Comparison of ENCODE assay signal across 8 cellular contexts in genomic region chr19:42219812-42220750, GRCh38. TPM values are rescaled to one million over a fixed set of nuclear protein-coding genes. Genes with fewer than 3 reads are reported as not detected.
A peak's percentile ranks its signal among the peaks of the same experiment; 100 is the strongest.
DNase-seq lines count a peak whose midpoint lies in the region; ATAC-seq, FAIRE-seq and TF ChIP-seq lines count a peak whose summit lies in the region.

Gene ZNF526 (plus strand): TSS chr19:42220312. CDS start chr19:42224404, 4,092 bp downstream.

- peaks cover 11% of the 10 kb centered on the region in 2 donors for H3K36me3 ChIP-seq in ascending aorta
- no peaks in the 10 kb centered on the region for H3K36me3 ChIP-seq in uterus

- WGBS in right cardiac atrium: under 1% methylated on average over 53 of the region's 53 CpGs

- FAIRE-seq in GM18507 (lab: Jason Lieb, UNC): peak; percentile 97

- peaks cover 36% of the 10 kb centered on the region for H3K36me3 Mint-ChIP-seq in T-helper 2 cell treated with Interferon-gamma antibody and Interleukin-4, amounts not matched to agents 5 μg/mL and 100 μg/mL, for 36 hours (ENCODE audit: low read depth)

- peak within 1 kb of the TSS; percentile 100 for H3K4me3 Mint-ChIP-seq in T-helper 2 cell treated with Interferon-gamma antibody and Interleukin-4, amounts not matched to agents 5 μg/mL and 100 μg/mL, for 36 hours

- H3K4me1 ChIP-seq in ascending aorta (peaks cover 0 to 34% of the 10 kb centered on the region in 2 donors), right cardiac atrium (ENCODE audit: control insufficient read depth, insufficient read depth, low read length) (peaks cover 11% of the 10 kb centered on the region), uterus (peaks cover 0 to 9% of the 10 kb centered on the region in 2 donors)

- ATAC-seq in HG02973 (IDR thresholded peaks at IDR 0.05; ENCODE audit: unreplicated experiment) (peak; percentile 51), right cardiac atrium (peak; percentile 94 to 95)

- peak; percentile 76 to 78 for TF ChIP-seq POLR2A in uterus (IDR thresholded peaks at IDR 0.05)

- H3K27ac Mint-ChIP-seq in T-helper 2 cell treated with Interferon-gamma antibody and Interleukin-4, amounts not matched to agents 5 μg/mL and 100 μg/mL, for 36 hours: peak within 1 kb of the TSS; percentile 98

- H3K4me3 ChIP-seq in ascending aorta: peak within 1 kb of the TSS; percentile 61 to 93
- peak within 1 kb of the TSS; percentile 48 for H3K4me3 ChIP-seq in right cardiac atrium (ENCODE audit: low read length)
- peak within 1 kb of the TSS; percentile 59 to 98 for H3K4me3 ChIP-seq in uterus

- H3K9me3 Mint-ChIP-seq in T-helper 2 cell treated with Interferon-gamma antibody and Interleukin-4, amounts not matched to agents 5 μg/mL and 100 μg/mL, for 36 hours: no peaks in the 10 kb centered on the region

- H3K4me1 Mint-ChIP-seq in T-helper 2 cell treated with Interferon-gamma antibody and Interleukin-4, amounts not matched to agents 5 μg/mL and 100 μg/mL, for 36 hours (ENCODE audit: low read depth): peaks cover 40% of the 10 kb centered on the region

- no peaks in the 10 kb centered on the region for H3K27me3 ChIP-seq in ascending aorta
- H3K27me3 ChIP-seq in right cardiac atrium (ENCODE audit: control insufficient read depth, insufficient read depth): no peaks in the 10 kb centered on the region
- no peaks in the 10 kb centered on the region for H3K27me3 ChIP-seq in uterus

- TF ChIP-seq CTCF in ascending aorta (IDR thresholded peaks at IDR 0.05) (no peak), uterus (IDR thresholded peaks at IDR 0.05) (peak in 2 of 4 experiments; percentile 3 to 18)

- DNase-seq in GM18507 (ENCODE audit: extremely low spot score, insufficient read length, low read depth) (peak; percentile 99), NCI-H2029 (lab: John Stamatoyannopoulos, UW) (peak; percentile 96), ascending aorta (ENCODE audit: low spot score in 2 of 2) (peak; percentile 94 to 98), right cardiac atrium (peak; percentile 98 to 99 (median 99)), pulmonary artery endothelial cell (ENCODE audit: low read depth, low spot score) (peak; percentile 87), uterus (peak; percentile 96 to 98)
- peak; percentile 98 for DNase-seq in T-helper 2 cell treated with Interferon-gamma antibody and Interleukin-4, amounts not matched to agents 5 μg/mL and 100 μg/mL, for 36 hours (ENCODE audit: low spot score)

- H3K27me3 Mint-ChIP-seq in T-helper 2 cell treated with Interferon-gamma antibody and Interleukin-4, amounts not matched to agents 5 μg/mL and 100 μg/mL, for 36 hours (ENCODE audit: low read depth): peaks cover 2% of the 10 kb centered on the region

- intact Hi-C loops in ascending aorta (cut with DNase I): loop anchor here (1.0 to 5.0 kb wide), 4 partner anchors 22 to 338 kb away; partner anchors contain the start of genes ARHGEF1, GSK3A and ZNF574
- intact Hi-C loops in right cardiac atrium (cut with DNase I): no loop called here
- intact Hi-C loops in uterus (cut with DNase I; ENCODE audit: low total_unique reads): no loop called here

- peak within 1 kb of the TSS; percentile 84 to 90 for H3K27ac ChIP-seq in ascending aorta
- peak within 1 kb of the TSS; percentile 70 for H3K27ac ChIP-seq in right cardiac atrium (ENCODE audit: low read length)
- H3K27ac ChIP-seq in uterus: peak within 1 kb of the TSS; percentile 79 to 88

- no peaks in the 10 kb centered on the region for H3K9me3 ChIP-seq in ascending aorta
- no peaks in the 10 kb centered on the region for H3K9me3 ChIP-seq in right cardiac atrium (ENCODE audit: control insufficient read depth, low read length)
- no peaks in the 10 kb centered on the region for H3K9me3 ChIP-seq in uterus

RNA-seq across cellular contexts. Expression of gene ZNF526, which starts in this region (rescaled TPM):
- 7.0 TPM for total RNA-seq in ascending aorta
- 1 to 10 TPM; 5.4 to 7.3 (median 6.5) TPM for total RNA-seq in right cardiac atrium
- polyA plus RNA-seq in right cardiac atrium: 3.3 TPM
- 8.0 and 10.1 TPM in 2 replicates for total RNA-seq in pulmonary artery endothelial cell
- 10 to 100 TPM in 2 of 4 donors, 1 to 10 TPM in 2; 1.0 to 20.6 (median 8.4) TPM for total RNA-seq in uterus

Comparison
In these comparisons a context has a peak if more than half of its experiments do, and no peak if none do; other contexts are left out.
1. Peak in every context shown above with its lines: DNase-seq, ATAC-seq, H3K4me3 ChIP-seq and H3K27ac ChIP-seq.